ENCODE assay signal across 1 cellular context in the genomic region with DNA sequence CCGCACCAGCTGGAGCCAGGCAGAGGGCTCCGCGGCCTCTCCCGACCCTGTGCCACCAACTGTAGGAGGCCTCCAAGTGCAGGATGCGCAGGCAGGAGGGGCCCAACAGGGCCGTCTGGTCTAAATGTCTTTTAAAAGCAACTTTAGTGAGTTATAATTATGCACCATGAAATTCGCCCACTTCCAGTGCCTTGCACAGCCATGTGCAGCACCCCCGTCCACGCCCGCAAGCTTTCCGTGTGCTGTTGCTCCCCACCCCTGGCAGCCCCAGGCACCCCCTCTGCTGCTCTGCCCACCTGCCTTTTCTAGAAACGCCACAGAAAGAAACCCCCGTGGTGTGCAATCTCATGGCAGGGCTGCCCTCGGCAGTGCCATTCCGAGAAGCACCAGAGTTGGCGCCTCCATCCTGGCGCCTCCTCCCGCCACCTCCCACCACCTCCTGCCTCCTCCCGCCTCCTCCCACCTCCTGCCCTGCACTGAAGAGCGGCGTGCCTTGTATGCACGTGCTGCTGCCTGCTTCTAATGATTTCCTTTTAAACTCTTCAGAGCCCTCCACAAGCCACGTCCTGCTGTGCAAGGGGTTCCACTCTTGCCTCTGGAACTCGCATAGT.
TF ChIP-seq lines count a peak whose summit lies in the region.

No MANE protein-coding gene starts in this region.

TF ChIP-seq in Ishikawa, 13 proteins besides CTCF, POLR2A, EP300 and RAD21:
- TF ChIP-seq, protein P1, sequence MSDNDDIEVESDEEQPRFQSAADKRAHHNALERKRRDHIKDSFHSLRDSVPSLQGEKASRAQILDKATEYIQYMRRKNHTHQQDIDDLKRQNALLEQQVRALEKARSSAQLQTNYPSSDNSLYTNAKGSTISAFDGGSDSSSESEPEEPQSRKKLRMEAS (IDR thresholded peaks at IDR 0.05) = peak; percentile 86
- no peak for TF ChIP-seq NFIC (IDR thresholded peaks at IDR 0.05)
TF ChIP-seq in Ishikawa: peak in this region for 1.
